ENCODE assay signal across 8 cellular contexts in the genomic region with DNA sequence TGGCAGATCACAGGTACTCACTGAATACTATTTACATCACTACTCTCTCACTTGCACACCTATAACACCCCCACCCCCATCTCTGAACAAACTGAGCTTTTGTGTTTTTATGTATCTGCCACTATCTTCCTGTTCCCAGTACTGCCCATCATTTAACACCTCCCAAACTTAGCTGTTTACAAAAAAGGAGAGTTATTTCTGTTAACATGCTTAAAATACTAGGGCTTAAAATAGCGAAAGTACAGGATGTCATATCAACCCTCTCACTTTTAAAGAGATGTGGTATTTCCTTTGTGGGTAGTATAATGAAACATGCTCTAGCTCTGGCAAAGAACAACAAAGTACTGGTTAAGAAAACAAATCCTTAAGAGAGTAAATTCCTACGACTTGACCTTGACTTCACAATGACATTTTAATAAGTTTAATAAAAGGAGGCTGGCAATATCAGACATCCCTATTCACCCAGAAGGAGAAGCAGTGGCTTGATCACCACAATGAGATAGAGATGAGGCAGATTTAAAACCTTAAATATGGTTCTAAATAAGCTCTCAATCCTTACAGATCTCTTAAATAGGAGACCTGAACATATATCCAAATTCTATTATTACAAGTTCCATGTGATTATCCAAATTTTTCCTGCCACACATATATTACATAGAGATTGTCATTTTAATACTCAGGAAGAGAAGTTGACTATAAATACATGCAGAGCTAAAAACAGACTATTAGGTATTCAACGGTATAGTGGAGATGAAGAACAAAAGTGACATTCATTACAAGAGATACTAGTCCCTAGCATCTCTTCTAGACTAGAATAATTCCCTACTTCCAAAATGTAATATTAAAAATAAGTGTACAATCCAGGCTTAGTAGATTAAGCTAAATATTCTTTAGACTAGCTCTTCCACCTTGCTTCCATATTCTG. TPM values are rescaled to one million over a fixed set of nuclear protein-coding genes. Genes with fewer than 3 reads are reported as not detected.
DNase-seq lines count a peak whose midpoint lies in the region; ATAC-seq lines count a peak whose summit lies in the region.

No MANE protein-coding gene starts in this region.

- no peak overlapping the region for H3K4me3 ChIP-seq in SJCRH30

- ATAC-seq in activated CD4-positive, CD25-positive, alpha-beta regulatory T cell treated with anti-CD3 and anti-CD28 coated beads, Interleukin-2, amount 50 U/mL, for 24 hours = peak; percentile 49 to 71
- ATAC-seq in HG03175 (IDR thresholded peaks at IDR 0.05; ENCODE audit: unreplicated experiment) = peak; percentile 72
- ATAC-seq in effector memory CD8-positive, alpha-beta T cell (replicated peaks) = peak; percentile 85
- ATAC-seq in stimulated activated naive CD8-positive, alpha-beta T cell treated with anti-CD3 and anti-CD28 coated beads, Interleukin-15, Interleukin-2, amounts not matched to agents 100 U/mL and 50 U/mL, for 24 hours = peak; percentile 69

- no peaks in the 10 kb centered on the region for H3K27me3 ChIP-seq in SJCRH30

- no peaks in the 10 kb centered on the region for H3K9me3 Mint-ChIP-seq in effector memory CD8-positive, alpha-beta T cell

- no peak overlapping the region for H3K4me3 Mint-ChIP-seq in effector memory CD8-positive, alpha-beta T cell

- no peaks in the 10 kb centered on the region for H3K9me3 ChIP-seq in SJCRH30 (replicated peaks)

- no peaks in the 10 kb centered on the region for H3K4me1 ChIP-seq in SJCRH30

- H3K27ac Mint-ChIP-seq in effector memory CD8-positive, alpha-beta T cell = no peak overlapping the region

- no peak overlapping the region for H3K27ac ChIP-seq in SJCRH30

- no peak for DNase-seq in activated CD4-positive, CD25-positive, alpha-beta regulatory T cell treated with anti-CD3 and anti-CD28 coated beads, Interleukin-2, amount 50 U/mL, for 72 hours
- no peak for DNase-seq in effector memory CD8-positive, alpha-beta T cell
- no peak for DNase-seq in stimulated activated naive CD8-positive, alpha-beta T cell treated with anti-CD3 and anti-CD28 coated beads, Interleukin-15, Interleukin-2, amounts not matched to agents 100 U/mL and 50 U/mL, for 24 hours
- DNase-seq in SJCRH30 (no peak), DMS79 (lab: John Stamatoyannopoulos, UW) (no peak), dedifferentiated amniotic fluid mesenchymal stem cell (ENCODE audit: extremely low spot score) (no peak)

- no peaks in the 10 kb centered on the region for H3K27me3 Mint-ChIP-seq in effector memory CD8-positive, alpha-beta T cell

- no peaks in the 10 kb centered on the region for H3K36me3 ChIP-seq in SJCRH30

- no peaks in the 10 kb centered on the region for H3K36me3 Mint-ChIP-seq in effector memory CD8-positive, alpha-beta T cell (ENCODE audit: insufficient read depth)

- peaks cover 3 to 20% of the 10 kb centered on the region in 2 donors for H3K4me1 Mint-ChIP-seq in effector memory CD8-positive, alpha-beta T cell (ENCODE audit: low read depth in 2 of 2)

RNA-seq across cellular contexts. Expression of gene TRAK2, which starts 36.9 kb away (rescaled TPM):
- total RNA-seq in SJCRH30 (2014; rRNA removed; shearing (Covaris generic)) = 14.8 and 15.3 TPM in 2 replicates

RNA-seq across cellular contexts. Expression of gene STRADB, which starts 37.2 kb away (rescaled TPM):
- 26.5 and 27.6 TPM in 2 replicates for total RNA-seq in SJCRH30 (2014; rRNA removed; shearing (Covaris generic))

RNA-seq across cellular contexts. Expression of gene FLACC1, which starts 57.2 kb away (rescaled TPM):
- 0.55 and 0.71 TPM in 2 replicates for total RNA-seq in SJCRH30 (2014; rRNA removed; shearing (Covaris generic))
